In genomic region chr12:110934093-110934852, GRCh38 we compare ENCODE assay signal across 16 cellular contexts. TPM values are rescaled to one million over a fixed set of nuclear protein-coding genes. Genes with fewer than 3 reads are reported as not detected.
A peak's percentile ranks its signal among the peaks of the same experiment; 100 is the strongest.
DNase-seq lines count a peak whose midpoint lies in the region; ATAC-seq and TF ChIP-seq lines count a peak whose summit lies in the region.
"Had no signal": no experiment of that assay in that cellular context is flagged by ENCODE, and none has a peak within 500 bp of the region (broad histone marks: within the 10 kb centered on the region; RNA-seq: fewer than 3 reads in every experiment).

No MANE protein-coding gene starts in this region.

- intact Hi-C loops in aorta (cut with DNase I), result no loop called here
- intact Hi-C loops in OCI-LY7 (cut with micrococcal nuclease; ENCODE audit: unreplicated experiment), result no loop called here

- 83 to 88% methylated on average over 3 of the region's 3 CpGs for WGBS in aorta, 2 donors

- CTCF ChIA-PET in OCI-LY7 (lab: Charles Lee; ENCODE audit: unreplicated experiment), result no interaction called here

- POLR2A ChIA-PET in OCI-LY7 (lab: Charles Lee), result interaction anchor here (0.6 kb wide), 2 partner anchors 52 to 414 kb away, joined by 3 read pairs; no protein-coding TSS in a partner anchor

- no peaks in the 10 kb centered on the region for H3K79me2 ChIP-seq in OCI-LY7 (ENCODE audit: insufficient read depth, low read depth, low read length)

- H3K4me2 ChIP-seq in OCI-LY7 (ENCODE audit: low read length), result no peak overlapping the region

- BruUV-seq in OCI-LY7 (replicated peaks; lab: Mats Ljungman, UMichigan), result no TSS peak

- DNase-seq in AG10803 (ENCODE audit: low read depth) (peak; percentile 13), HT1080 (ENCODE audit: low read depth) (peak; percentile 53), amniotic epithelial cell (ENCODE audit: low read depth) (peak; percentile 12), iPS-NIHi7 (ENCODE audit: extremely low spot score) (peak; percentile 60), aorta (no peak), DMS 273 treated with DMSO at 0.1 percent for 48 hours (lab: John Stamatoyannopoulos, UW) (no peak), KG1 (lab: John Stamatoyannopoulos, UW) (no peak), OCI-LY7 (ENCODE audit: low spot score) (no peak)
- DNase-seq: activated CD4-positive, CD25-positive, alpha-beta regulatory T cell treated with anti-CD3 and anti-CD28 coated beads, Interleukin-2, amount 50 U/mL, for 72 hours; DND-41; glutamatergic neuron; NCI-H1436 treated with DMSO at 0.1 percent for 48 hours; NCI-H69; ovary had no signal

- H3K4me1 ChIP-seq in aorta (ENCODE audit: control insufficient read depth in 1 of 2, insufficient read depth in 2 of 2, low read length in 2 of 2) (no peaks in the 10 kb centered on the region), OCI-LY7 (ENCODE audit: insufficient read depth, low read length, poor library complexity, severe bottlenecking) (no peaks in the 10 kb centered on the region)
- H3K4me1 ChIP-seq: ascending aorta had no signal

- no peaks in the 10 kb centered on the region for H3K36me3 ChIP-seq in aorta (ENCODE audit: control insufficient read depth in 1 of 2, insufficient read depth in 2 of 2, low read length in 1 of 2)
- no peaks in the 10 kb centered on the region for H3K36me3 ChIP-seq in OCI-LY7 (ENCODE audit: insufficient read depth, low read length)
- H3K36me3 ChIP-seq: ascending aorta, ovary had no signal

- no peak overlapping the region for H2AFZ ChIP-seq in OCI-LY7 (ENCODE audit: low read length)

- no peaks in the 10 kb centered on the region for H3K9me2 ChIP-seq in OCI-LY7 (ENCODE audit: insufficient read depth, low read length)

- ATAC-seq in aorta (ENCODE audit: low FRiP score), result no peak

- no peak overlapping the region for H3K27ac ChIP-seq in aorta (ENCODE audit: low read depth in 1 of 2, low read length in 2 of 2)
- H3K27ac ChIP-seq in OCI-LY7 (ENCODE audit: low read depth, low read length, poor library complexity, severe bottlenecking), result no peak overlapping the region
- H3K27ac ChIP-seq: ascending aorta, ovary had no signal

- no peak overlapping the region for H3K4me3 ChIP-seq in AG10803 (ENCODE audit: low read length)
- H3K4me3 ChIP-seq in aorta (ENCODE audit: low read length in 2 of 2), result no peak overlapping the region
- no peak overlapping the region for H3K4me3 ChIP-seq in OCI-LY7 (ENCODE audit: low read depth, low read length, poor library complexity, severe bottlenecking)
- H3K4me3 ChIP-seq: ascending aorta, ovary had no signal

- no peaks in the 10 kb centered on the region for H4K20me1 ChIP-seq in OCI-LY7 (ENCODE audit: insufficient read depth, low read length)

- H3K9me3 ChIP-seq in aorta (ENCODE audit: control insufficient read depth, low read length) (no peaks in the 10 kb centered on the region), OCI-LY7 (ENCODE audit: low read length) (no peaks in the 10 kb centered on the region)
- H3K9me3 ChIP-seq: ascending aorta, ovary had no signal

- TF ChIP-seq CTCF in AG10803 (conservative IDR thresholded peaks at IDR 0.05; ENCODE audit: low read length), result no peak
- TF ChIP-seq CTCF in OCI-LY7 (conservative IDR thresholded peaks at IDR 0.05; ENCODE audit: low read length), result no peak

- no peaks in the 10 kb centered on the region for H3K27me3 ChIP-seq in aorta (ENCODE audit: control insufficient read depth in 1 of 2, insufficient read depth in 2 of 2, low read length in 1 of 2)
- H3K27me3 ChIP-seq: ovary had no signal

RNA-seq across cellular contexts. Expression of gene MYL2, which starts 13.9 kb away (rescaled TPM):
- total RNA-seq in HT1080 (2014; rRNA removed; shearing (Covaris generic)), result not detected in 2 replicates
- polyA plus RNA-seq in HT1080 (2015; cell fraction: cytosol; rRNA removed), result 0.14 TPM in 1 of 2 replicates, not detected in the other
- polyA plus RNA-seq in HT1080 (2015; cell fraction: nucleus; rRNA removed), result 0.85 TPM in 1 of 2 replicates, not detected in the other
- under 1 TPM in 1 of 2 donors, not detected in 1; 0.99 TPM for total RNA-seq in aorta
- polyA plus RNA-seq in aorta, result 10 to 100 TPM in 1 of 2 donors, 1 to 10 TPM in 1; 4.5 to 80.9 TPM
- total RNA-seq in OCI-LY7 (2014; rRNA removed; shearing (Covaris generic)), result not detected in 2 replicates
- total RNA-seq in OCI-LY7 (2022), result 6.4 and 7.4 TPM in 2 replicates
- total RNA-seq: ascending aorta, mesenteric fat pad had no signal

Comparison
In these comparisons a context has a peak if more than half of its experiments do, and no peak if none do; other contexts are left out.
1. DNase-seq: peak in AG10803 (single experiment), HT1080 (single experiment), amniotic epithelial cell (single experiment) and iPS-NIHi7 (single experiment); none in aorta (0 of 2), DMS 273 treated with DMSO at 0.1 percent for 48 hours (single experiment), KG1 (single experiment) and OCI-LY7 (single experiment).